In genomic region chr16:31191697-31192428, GRCh38 we compare ENCODE assay signal across 22 cellular contexts. TPM values are rescaled to one million over a fixed set of nuclear protein-coding genes. Genes with fewer than 3 reads are reported as not detected.
DNase-seq lines count a peak whose midpoint lies in the region; ATAC-seq lines count a peak whose summit lies in the region.
"Had no signal": no experiment of that assay in that cellular context is flagged by ENCODE, and none has a peak within 500 bp of the region (broad histone marks: within the 10 kb centered on the region; RNA-seq: fewer than 3 reads in every experiment).

No MANE protein-coding gene starts in this region.

- H3K27ac ChIP-seq in CD4-positive, CD25-positive, alpha-beta regulatory T cell (ENCODE audit: insufficient read depth, low read length, poor library complexity, severe bottlenecking), result no peak overlapping the region
- H3K27ac ChIP-seq in CD8-positive, alpha-beta memory T cell (ENCODE audit: low read depth, low read length), result no peak overlapping the region
- no peak overlapping the region for H3K27ac ChIP-seq in naive thymus-derived CD4-positive, alpha-beta T cell (ENCODE audit: low read depth, low read length)
- H3K27ac ChIP-seq: body of pancreas, coronary artery, left ventricle myocardium inferior, prostate gland, transverse colon had no signal

- peak overlapping the region in 2 of 4 donors; percentile 49 to 86 for H3K4me3 Mint-ChIP-seq in CD4-positive, CD25-positive, alpha-beta regulatory T cell
- H3K4me3 Mint-ChIP-seq in CD8-positive, alpha-beta memory T cell, result peak overlapping the region in 1 of 7 donors; percentile 70
- no peak overlapping the region for H3K4me3 Mint-ChIP-seq in activated CD8-positive, alpha-beta T cell treated with anti-CD3 and anti-CD28 coated beads, Interleukin-2, amount 10 ng/mL, durations not matched to agents 7 days and 5 days
- peak overlapping the region in 2 of 10 donors; percentile 8 to 40 for H3K4me3 Mint-ChIP-seq in naive thymus-derived CD4-positive, alpha-beta T cell

- no peak overlapping the region for H3K4me3 ChIP-seq in CD4-positive, CD25-positive, alpha-beta regulatory T cell (ENCODE audit: low read depth, low read length)
- H3K4me3 ChIP-seq in CD8-positive, alpha-beta memory T cell (ENCODE audit: low read length), result no peak overlapping the region
- no peak overlapping the region for H3K4me3 ChIP-seq in naive thymus-derived CD4-positive, alpha-beta T cell (ENCODE audit: low read length)
- H3K4me3 ChIP-seq: body of pancreas, coronary artery, left ventricle myocardium inferior, prostate gland, smooth muscle cell, transverse colon had no signal

- peaks cover 38 to 68% (median 57%) of the 10 kb centered on the region in 4 donors for H3K4me1 Mint-ChIP-seq in CD4-positive, CD25-positive, alpha-beta regulatory T cell
- H3K4me1 Mint-ChIP-seq in CD8-positive, alpha-beta memory T cell, result peaks cover 52 to 83% (median 78%) of the 10 kb centered on the region in 3 donors
- peaks cover 80% of the 10 kb centered on the region for H3K4me1 Mint-ChIP-seq in activated CD8-positive, alpha-beta T cell treated with anti-CD3 and anti-CD28 coated beads, Interleukin-2, amount 10 ng/mL, durations not matched to agents 7 days and 5 days (ENCODE audit: low read depth)
- peaks cover 48 to 70% (median 66%) of the 10 kb centered on the region in 7 donors for H3K4me1 Mint-ChIP-seq in naive thymus-derived CD4-positive, alpha-beta T cell

- intact Hi-C loops in naive thymus-derived CD4-positive, alpha-beta T cell (cut with micrococcal nuclease), result loop anchor here in 1 of 2 donors (1.0 kb wide), 1 partner anchor 9 kb away; no protein-coding TSS in a partner anchor

- peaks cover 96% of the 10 kb centered on the region for H3K36me3 ChIP-seq in CD4-positive, CD25-positive, alpha-beta regulatory T cell (ENCODE audit: control insufficient read depth, insufficient read depth, low read length)
- peaks cover 76% of the 10 kb centered on the region for H3K36me3 ChIP-seq in CD8-positive, alpha-beta memory T cell (ENCODE audit: insufficient read depth, low read length)
- H3K36me3 ChIP-seq in naive thymus-derived CD4-positive, alpha-beta T cell (ENCODE audit: control insufficient read depth in 2 of 3, insufficient read depth in 3 of 3, low read length in 3 of 3), result peaks cover 53 to 98% (median 75%) of the 10 kb centered on the region in 3 experiments

- peaks cover 20% of the 10 kb centered on the region for H3K4me1 ChIP-seq in CD4-positive, CD25-positive, alpha-beta regulatory T cell (ENCODE audit: control insufficient read depth, insufficient read depth, low read length, poor library complexity, severe bottlenecking)
- peaks cover 31% of the 10 kb centered on the region for H3K4me1 ChIP-seq in CD8-positive, alpha-beta memory T cell (ENCODE audit: insufficient read depth, low read length)
- peaks cover 8 to 21% of the 10 kb centered on the region in 2 donors for H3K4me1 ChIP-seq in naive thymus-derived CD4-positive, alpha-beta T cell (ENCODE audit: control insufficient read depth in 2 of 2, insufficient read depth in 2 of 2, low read length in 2 of 2)
- H3K4me1 ChIP-seq: body of pancreas, prostate gland, transverse colon had no signal

- H3K9me3 ChIP-seq in CD4-positive, CD25-positive, alpha-beta regulatory T cell (ENCODE audit: control insufficient read depth in 2 of 2, low read length in 2 of 2), result no peaks in the 10 kb centered on the region
- H3K9me3 ChIP-seq in CD8-positive, alpha-beta memory T cell (ENCODE audit: low read length), result no peaks in the 10 kb centered on the region
- H3K9me3 ChIP-seq in naive thymus-derived CD4-positive, alpha-beta T cell (ENCODE audit: control insufficient read depth in 2 of 3, low read length in 3 of 3), result no peaks in the 10 kb centered on the region
- H3K9me3 ChIP-seq: body of pancreas, left ventricle myocardium inferior, prostate gland, transverse colon had no signal

- peak overlapping the region in 2 of 3 donors; percentile 43 to 72 for H3K27ac Mint-ChIP-seq in CD4-positive, CD25-positive, alpha-beta regulatory T cell
- H3K27ac Mint-ChIP-seq in CD8-positive, alpha-beta memory T cell, result peak overlapping the region in 5 of 8 donors; percentile 19 to 75 (median 23)
- H3K27ac Mint-ChIP-seq in activated CD8-positive, alpha-beta T cell treated with anti-CD3 and anti-CD28 coated beads, Interleukin-2, amount 10 ng/mL, durations not matched to agents 7 days and 5 days, result peak overlapping the region; percentile 4
- peak overlapping the region in 8 of 9 donors; percentile 4 to 79 (median 32) for H3K27ac Mint-ChIP-seq in naive thymus-derived CD4-positive, alpha-beta T cell

- no peaks in the 10 kb centered on the region for H3K27me3 ChIP-seq in CD4-positive, CD25-positive, alpha-beta regulatory T cell (ENCODE audit: control insufficient read depth, insufficient read depth, low read length)
- H3K27me3 ChIP-seq in CD8-positive, alpha-beta memory T cell (ENCODE audit: insufficient read depth, low read length, poor library complexity, severe bottlenecking), result no peaks in the 10 kb centered on the region
- no peaks in the 10 kb centered on the region for H3K27me3 ChIP-seq in naive thymus-derived CD4-positive, alpha-beta T cell (ENCODE audit: control insufficient read depth in 2 of 2, insufficient read depth in 2 of 2, low read length in 2 of 2)
- H3K27me3 ChIP-seq: body of pancreas, transverse colon had no signal

- H3K36me3 Mint-ChIP-seq in CD4-positive, CD25-positive, alpha-beta regulatory T cell, result peaks cover 78% of the 10 kb centered on the region
- peaks cover 42 to 96% (median 45%) of the 10 kb centered on the region in 3 donors for H3K36me3 Mint-ChIP-seq in CD8-positive, alpha-beta memory T cell
- peaks cover 92% of the 10 kb centered on the region for H3K36me3 Mint-ChIP-seq in activated CD8-positive, alpha-beta T cell treated with anti-CD3 and anti-CD28 coated beads, Interleukin-2, amount 10 ng/mL, durations not matched to agents 7 days and 5 days (ENCODE audit: low read depth)
- H3K36me3 Mint-ChIP-seq in naive thymus-derived CD4-positive, alpha-beta T cell, result peaks cover 28 to 70% (median 61%) of the 10 kb centered on the region in 5 donors

- ATAC-seq in CD4-positive, CD25-positive, alpha-beta regulatory T cell (ENCODE audit: low read depth in 2 of 2), result no peak
- no peak for ATAC-seq in activated CD8-positive, alpha-beta T cell treated with anti-CD3 and anti-CD28 coated beads, Interleukin-2, amount 10 ng/mL, durations not matched to agents 7 days and 5 days
- ATAC-seq in naive thymus-derived CD4-positive, alpha-beta T cell, result no peak
- no peak for ATAC-seq in HG02642 (IDR thresholded peaks at IDR 0.05; ENCODE audit: poor library complexity, unreplicated experiment)
- no peak for ATAC-seq in GM19023 (IDR thresholded peaks at IDR 0.05; ENCODE audit: unreplicated experiment)
- ATAC-seq: body of pancreas had no signal

- no peak for DNase-seq in CD4-positive, CD25-positive, alpha-beta regulatory T cell
- no peak for DNase-seq in CD8-positive, alpha-beta memory T cell
- DNase-seq in activated CD8-positive, alpha-beta T cell treated with anti-CD3 and anti-CD28 coated beads, Interleukin-2, amount 10 ng/mL, durations not matched to agents 7 days and 5 days, result no peak
- no peak for DNase-seq in naive thymus-derived CD4-positive, alpha-beta T cell
- DNase-seq in UCSD-AML1 (lab: John Stamatoyannopoulos, UW; ENCODE audit: unreplicated experiment) (no peak), NCI-H1105 treated with DMSO at 0.1 percent for 48 hours (lab: John Stamatoyannopoulos, UW) (no peak)
- DNase-seq: activated CD4-positive, alpha-beta T cell treated with anti-CD3 and anti-CD28 coated beads, Interleukin-2, amount 50 U/mL, for 1 hour; body of pancreas; left ventricle myocardium inferior; NCI-H1048; NCI-H526; SHP77 treated with DMSO at 0.1 percent for 48 hours; T1000; transverse colon had no signal

- POLR2A ChIA-PET in CD8-positive, alpha-beta memory T cell (lab: Charles Lee), result interaction anchor here (1.4 to 2.3 kb wide), 2 partner anchors 10 kb away, joined by 4 to 8 read pairs; partner anchors contain the start of gene PYCARD
- POLR2A ChIA-PET in activated CD8-positive, alpha-beta T cell treated with anti-CD3 and anti-CD28 coated beads, Interleukin-2, amount 10 ng/mL, durations not matched to agents 7 days and 5 days (lab: Charles Lee), result interaction anchor here (0.6 to 3.2 kb wide), 7 partner anchors 7 to 60 kb away, joined by 3 to 25 read pairs (median 14); partner anchors contain the start of genes FUS and PYCARD
- POLR2A ChIA-PET in naive thymus-derived CD4-positive, alpha-beta T cell (lab: Charles Lee), result interaction anchor here (0.7 to 1.3 kb wide), 4 partner anchors 12 to 118 kb away, joined by 3 to 4 read pairs (median 4); partner anchors contain the start of genes FUS, ZNF646 and ZNF668

- peaks cover 0 to 2% (median 0%) of the 10 kb centered on the region in 7 donors for H3K9me3 Mint-ChIP-seq in CD4-positive, CD25-positive, alpha-beta regulatory T cell
- H3K9me3 Mint-ChIP-seq in CD8-positive, alpha-beta memory T cell, result no peaks in the 10 kb centered on the region
- H3K9me3 Mint-ChIP-seq in activated CD8-positive, alpha-beta T cell treated with anti-CD3 and anti-CD28 coated beads, Interleukin-2, amount 10 ng/mL, durations not matched to agents 7 days and 5 days (ENCODE audit: insufficient read depth), result no peaks in the 10 kb centered on the region
- peaks cover 0 to 7% (median 0%) of the 10 kb centered on the region in 11 donors for H3K9me3 Mint-ChIP-seq in naive thymus-derived CD4-positive, alpha-beta T cell

- H3K27me3 Mint-ChIP-seq in CD4-positive, CD25-positive, alpha-beta regulatory T cell, result peaks cover 6% of the 10 kb centered on the region
- H3K27me3 Mint-ChIP-seq in CD8-positive, alpha-beta memory T cell, result no peaks in the 10 kb centered on the region
- no peaks in the 10 kb centered on the region for H3K27me3 Mint-ChIP-seq in activated CD8-positive, alpha-beta T cell treated with anti-CD3 and anti-CD28 coated beads, Interleukin-2, amount 10 ng/mL, durations not matched to agents 7 days and 5 days (ENCODE audit: low read depth)
- no peaks in the 10 kb centered on the region for H3K27me3 Mint-ChIP-seq in naive thymus-derived CD4-positive, alpha-beta T cell

- CTCF ChIA-PET in CD8-positive, alpha-beta memory T cell (lab: Charles Lee), result no interaction called here
- CTCF ChIA-PET in activated CD8-positive, alpha-beta T cell treated with anti-CD3 and anti-CD28 coated beads, Interleukin-2, amount 10 ng/mL, durations not matched to agents 7 days and 5 days (lab: Charles Lee), result interaction anchor here (1.8 kb wide), 1 partner anchor 9 kb away, joined by 5 read pairs; no protein-coding TSS in a partner anchor
- CTCF ChIA-PET in naive thymus-derived CD4-positive, alpha-beta T cell (lab: Charles Lee), result interaction anchor here (0.8 kb wide), 1 partner anchor 65 kb away, joined by 3 read pairs; no protein-coding TSS in a partner anchor

RNA-seq across cellular contexts. Expression of gene PYCARD, which starts 10.7 kb away (rescaled TPM):
- total RNA-seq in CD4-positive, CD25-positive, alpha-beta regulatory T cell, result 25.0 TPM
- 10 to 100 TPM; 50.6 to 82.9 (median 68.3) TPM for polyA plus RNA-seq in CD4-positive, CD25-positive, alpha-beta regulatory T cell
- total RNA-seq in CD8-positive, alpha-beta memory T cell, result 1 to 10 TPM; 4.5 to 5.9 TPM
- polyA plus RNA-seq in CD8-positive, alpha-beta memory T cell, result 77.8 TPM
- 10 to 100 TPM; 97.7 to 99.5 TPM for total RNA-seq in activated CD8-positive, alpha-beta T cell treated with anti-CD3 and anti-CD28 coated beads, Interleukin-2, amount 10 ng/mL, durations not matched to agents 7 days and 5 days
- 10 to 100 TPM; 13.0 to 80.1 (median 21.2) TPM for total RNA-seq in naive thymus-derived CD4-positive, alpha-beta T cell
- polyA plus RNA-seq in naive thymus-derived CD4-positive, alpha-beta T cell, result 10 to 100 TPM; 41.0 to 44.9 TPM
- total RNA-seq: H4 had no signal

RNA-seq across cellular contexts. Expression of gene FUS, which starts 11.9 kb away (rescaled TPM):
- 918 TPM for total RNA-seq in CD4-positive, CD25-positive, alpha-beta regulatory T cell
- 100 to 1,000 TPM; 119 to 147 (median 132) TPM for polyA plus RNA-seq in CD4-positive, CD25-positive, alpha-beta regulatory T cell
- 100 to 1,000 TPM; 621 to 671 TPM for total RNA-seq in CD8-positive, alpha-beta memory T cell
- 163 TPM for polyA plus RNA-seq in CD8-positive, alpha-beta memory T cell
- 100 to 1,000 TPM; 536 to 569 TPM for total RNA-seq in activated CD8-positive, alpha-beta T cell treated with anti-CD3 and anti-CD28 coated beads, Interleukin-2, amount 10 ng/mL, durations not matched to agents 7 days and 5 days
- 100 to 1,000 TPM; 597 to 956 (median 714) TPM for total RNA-seq in naive thymus-derived CD4-positive, alpha-beta T cell
- 100 to 1,000 TPM; 177 to 194 TPM for polyA plus RNA-seq in naive thymus-derived CD4-positive, alpha-beta T cell

RNA-seq across cellular contexts. Expression of gene TRIM72, which starts 22.1 kb away (rescaled TPM):
- total RNA-seq in CD4-positive, CD25-positive, alpha-beta regulatory T cell, result 0.20 TPM
- not detected for polyA plus RNA-seq in CD4-positive, CD25-positive, alpha-beta regulatory T cell
- not detected for total RNA-seq in CD8-positive, alpha-beta memory T cell
- not detected for polyA plus RNA-seq in CD8-positive, alpha-beta memory T cell
- total RNA-seq in activated CD8-positive, alpha-beta T cell treated with anti-CD3 and anti-CD28 coated beads, Interleukin-2, amount 10 ng/mL, durations not matched to agents 7 days and 5 days, result not detected
- total RNA-seq in naive thymus-derived CD4-positive, alpha-beta T cell, result under 1 TPM in 1 of 5 experiments, not detected in 4; 0.24 TPM
- polyA plus RNA-seq in naive thymus-derived CD4-positive, alpha-beta T cell, result not detected
- total RNA-seq: body of pancreas, epithelial cell of proximal tubule, H4 had no signal
- polyA plus RNA-seq: BJ had no signal

RNA-seq across cellular contexts. Expression of gene PYDC1, which starts 25.1 kb away (rescaled TPM):
- not detected for total RNA-seq in CD4-positive, CD25-positive, alpha-beta regulatory T cell
- not detected for polyA plus RNA-seq in CD4-positive, CD25-positive, alpha-beta regulatory T cell
- total RNA-seq in CD8-positive, alpha-beta memory T cell, result not detected
- not detected for polyA plus RNA-seq in CD8-positive, alpha-beta memory T cell
- total RNA-seq in activated CD8-positive, alpha-beta T cell treated with anti-CD3 and anti-CD28 coated beads, Interleukin-2, amount 10 ng/mL, durations not matched to agents 7 days and 5 days, result not detected
- total RNA-seq in naive thymus-derived CD4-positive, alpha-beta T cell, result not detected
- not detected for polyA plus RNA-seq in naive thymus-derived CD4-positive, alpha-beta T cell
- total RNA-seq: body of pancreas, epithelial cell of proximal tubule, H4, left ventricle myocardium inferior, prostate gland, smooth muscle cell, transverse colon had no signal
- polyA plus RNA-seq: BJ had no signal

RNA-seq across cellular contexts. Expression of gene PRSS36, which starts 42.0 kb away (rescaled TPM):
- 0.39 TPM for total RNA-seq in CD4-positive, CD25-positive, alpha-beta regulatory T cell
- 1 to 10 TPM in 3 of 4 donors, under 1 TPM in 1; 0.46 to 1.4 (median 1.2) TPM for polyA plus RNA-seq in CD4-positive, CD25-positive, alpha-beta regulatory T cell
- under 1 TPM; 0.44 to 0.61 TPM for total RNA-seq in CD8-positive, alpha-beta memory T cell
- polyA plus RNA-seq in CD8-positive, alpha-beta memory T cell, result 3.1 TPM
- total RNA-seq in activated CD8-positive, alpha-beta T cell treated with anti-CD3 and anti-CD28 coated beads, Interleukin-2, amount 10 ng/mL, durations not matched to agents 7 days and 5 days, result 1 to 10 TPM in 1 of 2 experiments, under 1 TPM in 1; 0.95 to 1.3 TPM
- 1 to 10 TPM in 2 of 5 experiments, under 1 TPM in 3; 0.13 to 2.9 (median 0.69) TPM for total RNA-seq in naive thymus-derived CD4-positive, alpha-beta T cell
- polyA plus RNA-seq in naive thymus-derived CD4-positive, alpha-beta T cell, result 1 to 10 TPM; 1.2 to 1.3 TPM

Comparison
In these comparisons a context has a peak if more than half of its experiments do, and no peak if none do; other contexts are left out.
1. H3K27ac Mint-ChIP-seq: peak in every context shown above with its lines; median percentile 58 in CD4-positive, CD25-positive, alpha-beta regulatory T cell; 32 in naive thymus-derived CD4-positive, alpha-beta T cell; 23 in CD8-positive, alpha-beta memory T cell; 4 in activated CD8-positive, alpha-beta T cell treated with anti-CD3 and anti-CD28 coated beads, Interleukin-2, amount 10 ng/mL, durations not matched to agents 7 days and 5 days.